Comparison of ENCODE assay signal across 2 cellular contexts in genomic region chr4:108877821-108878220, GRCh38.
TF ChIP-seq lines count a peak whose summit lies in the region.

No MANE protein-coding gene starts in this region.

TF ChIP-seq in WTC11, 78 proteins besides CTCF, POLR2A, EP300 and RAD21 (continued from another document):
- TF ChIP-seq ARID4B (CRISPR knock-in tag; IDR thresholded peaks at IDR 0.05; ENCODE audit: borderline replicate concordance) (no peak), RELA (CRISPR knock-in tag; IDR thresholded peaks at IDR 0.05; ENCODE audit: borderline replicate concordance) (no peak), RORB (CRISPR knock-in tag; IDR thresholded peaks at IDR 0.05) (no peak), MYBL2 (CRISPR knock-in tag; IDR thresholded peaks at IDR 0.05) (no peak), ESRRA (CRISPR knock-in tag; IDR thresholded peaks at IDR 0.05; ENCODE audit: borderline replicate concordance) (no peak), ATF3 (CRISPR knock-in tag; conservative IDR thresholded peaks at IDR 0.05) (no peak), ZNF671 (CRISPR knock-in tag; IDR thresholded peaks at IDR 0.05) (no peak), NR3C1 (CRISPR knock-in tag; conservative IDR thresholded peaks at IDR 0.05; ENCODE audit: low read depth) (no peak), TEAD1 (CRISPR knock-in tag; IDR thresholded peaks at IDR 0.05) (no peak), NR1H2 (CRISPR knock-in tag; IDR thresholded peaks at IDR 0.05) (no peak)
- TF ChIP-seq, protein P1, sequence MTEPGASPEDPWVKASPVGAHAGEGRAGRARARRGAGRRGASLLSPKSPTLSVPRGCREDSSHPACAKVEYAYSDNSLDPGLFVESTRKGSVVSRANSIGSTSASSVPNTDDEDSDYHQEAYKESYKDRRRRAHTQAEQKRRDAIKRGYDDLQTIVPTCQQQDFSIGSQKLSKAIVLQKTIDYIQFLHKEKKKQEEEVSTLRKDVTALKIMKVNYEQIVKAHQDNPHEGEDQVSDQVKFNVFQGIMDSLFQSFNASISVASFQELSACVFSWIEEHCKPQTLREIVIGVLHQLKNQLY (CRISPR knock-in tag; IDR thresholded peaks at IDR 0.05), result no peak

TF ChIP-seq in HepG2, 621 proteins besides CTCF, POLR2A, EP300 and RAD21 (continued from another document):
- TF ChIP-seq ZNF800 (CRISPR knock-in tag; IDR thresholded peaks at IDR 0.05) (no peak), FOXM1 (CRISPR knock-in tag; IDR thresholded peaks at IDR 0.05) (no peak), ZSCAN9 (CRISPR knock-in tag; IDR thresholded peaks at IDR 0.05; ENCODE audit: borderline replicate concordance) (no peak), ZNF274 (CRISPR knock-in tag; IDR thresholded peaks at IDR 0.05) (no peak), ZNF207 (IDR thresholded peaks at IDR 0.05; ENCODE audit: borderline replicate concordance) (no peak), GTF2F1 (IDR thresholded peaks at IDR 0.05; ENCODE audit: low read length) (no peak), ZNF136 (CRISPR knock-in tag; IDR thresholded peaks at IDR 0.05; ENCODE audit: low read depth) (no peak)
- TF ChIP-seq, protein P2, sequence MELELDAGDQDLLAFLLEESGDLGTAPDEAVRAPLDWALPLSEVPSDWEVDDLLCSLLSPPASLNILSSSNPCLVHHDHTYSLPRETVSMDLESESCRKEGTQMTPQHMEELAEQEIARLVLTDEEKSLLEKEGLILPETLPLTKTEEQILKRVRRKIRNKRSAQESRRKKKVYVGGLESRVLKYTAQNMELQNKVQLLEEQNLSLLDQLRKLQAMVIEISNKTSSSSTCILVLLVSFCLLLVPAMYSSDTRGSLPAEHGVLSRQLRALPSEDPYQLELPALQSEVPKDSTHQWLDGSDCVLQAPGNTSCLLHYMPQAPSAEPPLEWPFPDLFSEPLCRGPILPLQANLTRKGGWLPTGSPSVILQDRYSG (CRISPR knock-in tag; IDR thresholded peaks at IDR 0.05), result no peak
